28 cellular contexts compared by ENCODE assay signal in genomic region chr7:1370738-1371137, GRCh38.
"Had no signal": no experiment of that assay in that cellular context is flagged by ENCODE, and none has a peak within 500 bp of the region (broad histone marks: within the 10 kb centered on the region; RNA-seq: fewer than 3 reads in every experiment).

No MANE protein-coding gene starts in this region.

- H3K9me3 ChIP-seq: upper lobe of right lung, vagina had no signal

- H3K9ac ChIP-seq: parathyroid adenoma had no signal

- DNase-seq: dermis blood vessel endothelial cell; effector memory CD4-positive, alpha-beta T cell; esophagus squamous epithelium; foreskin melanocyte; glutamatergic neuron; hypothalamus; immature natural killer cell; islet precursor cell; natural killer cell; stimulated activated CD4-positive, alpha-beta T cell treated with anti-CD3 and anti-CD28 coated beads, Interleukin-12 subunit alpha, Interleukin-12 subunit beta, amount 100 ng/mL, for 4 hours; stimulated activated CD4-positive, alpha-beta T cell treated with anti-CD3 and anti-CD28 coated beads, Interleukin-1b, Interleukin-23, amount 100 ng/mL, for 48 hours; stimulated activated CD4-positive, alpha-beta T cell treated with anti-CD3 and anti-CD28 coated beads, Interleukin-4, amount 100 ng/mL, for 1 hour; stimulated activated CD8-positive, alpha-beta memory T cell treated with anti-CD3 and anti-CD28 coated beads, Interleukin-4, amount 100 ng/mL, for 48 hours; stimulated activated naive CD4-positive, alpha-beta T cell; stimulated activated naive CD8-positive, alpha-beta T cell treated with anti-CD3 and anti-CD28 coated beads, Interleukin-15, amount 100 ng/mL, for 72 hours; transverse colon; upper lobe of right lung had no signal

- ATAC-seq: natural killer cell; sciatic nerve; stimulated activated naive CD8-positive, alpha-beta T cell treated with anti-CD3 and anti-CD28 coated beads, Interleukin-15, amount 100 ng/mL, for 72 hours; upper lobe of right lung had no signal

- H3K79me2 ChIP-seq: parathyroid adenoma had no signal

- H3K4me1 Mint-ChIP-seq: memory B cell, neural crest cell had no signal

- H3K4me1 ChIP-seq: parathyroid adenoma, upper lobe of right lung had no signal

- H3K4me3 ChIP-seq: coronary artery, esophagus squamous epithelium, lung, smooth muscle cell, suprapubic skin, transverse colon, upper lobe of right lung, vagina had no signal

- H3K27me3 ChIP-seq: vagina had no signal

- H3K27ac Mint-ChIP-seq: immature natural killer cell; memory B cell; natural killer cell; progenitor cell of endocrine pancreas; stimulated activated naive CD8-positive, alpha-beta T cell treated with anti-CD3 and anti-CD28 coated beads, Interleukin-15, amount 100 ng/mL, for 72 hours had no signal

- H3K4me2 ChIP-seq: smooth muscle cell had no signal

- FAIRE-seq: endothelial cell of umbilical vein had no signal

- H3K36me3 Mint-ChIP-seq: immature natural killer cell, memory B cell, natural killer cell had no signal

- H3K27ac ChIP-seq: coronary artery, esophagus squamous epithelium, parathyroid adenoma, suprapubic skin, transverse colon, upper lobe of right lung, vagina had no signal

- H3K4me3 Mint-ChIP-seq: memory B cell; natural killer cell; neural crest cell; stimulated activated naive CD8-positive, alpha-beta T cell treated with anti-CD3 and anti-CD28 coated beads, Interleukin-15, amount 100 ng/mL, for 72 hours had no signal

- H2AFZ ChIP-seq: parathyroid adenoma had no signal

- H3K36me3 ChIP-seq: esophagus squamous epithelium, suprapubic skin, transverse colon, upper lobe of right lung, vagina had no signal

- H3K9me3 Mint-ChIP-seq: natural killer cell, neural crest cell had no signal
